23 cellular contexts compared by ENCODE assay signal in genomic region chr20:63843222-63843621, GRCh38. TPM values are rescaled to one million over a fixed set of nuclear protein-coding genes. Genes with fewer than 3 reads are reported as not detected.
A peak's percentile ranks its signal among the peaks of the same experiment; 100 is the strongest.
DNase-seq lines count a peak whose midpoint lies in the region; ATAC-seq and TF ChIP-seq lines count a peak whose summit lies in the region.
"Had no signal": no experiment of that assay in that cellular context is flagged by ENCODE, and none has a peak within 500 bp of the region (broad histone marks: within the 10 kb centered on the region; RNA-seq: fewer than 3 reads in every experiment).

No MANE protein-coding gene starts in this region.

- H3K9me3 Mint-ChIP-seq in glutamatergic neuron (ENCODE audit: unreplicated experiment) (peaks cover 3% of the 10 kb centered on the region), nephron progenitor cell (no peaks in the 10 kb centered on the region)
- H3K9me3 Mint-ChIP-seq: IgD-negative memory B cell had no signal

- no peak for TF ChIP-seq CTCF in glutamatergic neuron (IDR thresholded peaks at IDR 0.05; ENCODE audit: partially characterized antibody, unreplicated experiment)
- no peak for TF ChIP-seq CTCF in nephron progenitor cell (IDR thresholded peaks at IDR 0.05)

- H3K9me3 ChIP-seq in NT2/D1 (ENCODE audit: insufficient read depth, low read length), result no peaks in the 10 kb centered on the region

- no peak overlapping the region for H3K4me3 Mint-ChIP-seq in glutamatergic neuron (ENCODE audit: unreplicated experiment)
- no peak overlapping the region for H3K4me3 Mint-ChIP-seq in nephron progenitor cell
- H3K4me3 Mint-ChIP-seq: CD8-positive, alpha-beta memory T cell; IgD-negative memory B cell had no signal

- no peak for ATAC-seq in GM21576 (IDR thresholded peaks at IDR 0.05; ENCODE audit: unreplicated experiment)
- ATAC-seq: Panc1 had no signal

- DNase-seq in DMS79 (lab: John Stamatoyannopoulos, UW), result peak; percentile 41
- DNase-seq in NT2/D1 (ENCODE audit: low read depth, low spot score), result no peak
- no peak for DNase-seq in glutamatergic neuron
- DNase-seq in nephron progenitor cell, result no peak
- DNase-seq in NCI-H774 (lab: John Stamatoyannopoulos, UW), result no peak
- no peak for DNase-seq in NCI-H187 (lab: John Stamatoyannopoulos, UW)
- DNase-seq: CD8-positive, alpha-beta memory T cell; DMS 273 treated with DMSO at 0.1 percent for 48 hours; GOT3; HCEC 1CT; NCI-H1048; NCI-H1694; NCI-H2081 treated with DMSO at 0.1 percent for 48 hours; NCI-H2171; NCI-H510A treated with DMSO at 0.1 percent for 48 hours; NCI-H748 treated with DMSO at 0.1 percent for 48 hours; SHP77 treated with DMSO at 0.1 percent for 48 hours; T-helper 1 cell had no signal

- H3K36me3 ChIP-seq in NT2/D1 (ENCODE audit: insufficient read depth, insufficient read length, low read length), result no peaks in the 10 kb centered on the region

- H3K4me3 ChIP-seq in NT2/D1 (ENCODE audit: insufficient read length, low read depth), result no peak overlapping the region

- peaks cover 6% of the 10 kb centered on the region for H3K4me1 Mint-ChIP-seq in glutamatergic neuron (ENCODE audit: low read depth, unreplicated experiment)
- peaks cover 44% of the 10 kb centered on the region for H3K4me1 Mint-ChIP-seq in nephron progenitor cell

- peaks cover 25% of the 10 kb centered on the region for H3K4me1 ChIP-seq in NT2/D1 (ENCODE audit: insufficient read depth, insufficient read length)

- H3K27me3 ChIP-seq in NT2/D1 (ENCODE audit: insufficient read depth, insufficient read length), result no peaks in the 10 kb centered on the region

- H3K9ac ChIP-seq in NT2/D1 (ENCODE audit: insufficient read length, low read depth), result peak overlapping the region; percentile 26
- H3K9ac ChIP-seq: KMS-11 had no signal

- H3K36me3 Mint-ChIP-seq in glutamatergic neuron (ENCODE audit: unreplicated experiment) (no peaks in the 10 kb centered on the region), nephron progenitor cell (ENCODE audit: low read depth) (no peaks in the 10 kb centered on the region)
- H3K36me3 Mint-ChIP-seq: IgD-negative memory B cell had no signal

- H3K27ac Mint-ChIP-seq in glutamatergic neuron (ENCODE audit: unreplicated experiment), result peak overlapping the region; percentile 22
- peak overlapping the region; percentile 34 for H3K27ac Mint-ChIP-seq in nephron progenitor cell
- H3K27ac Mint-ChIP-seq: CD8-positive, alpha-beta memory T cell; IgD-negative memory B cell had no signal

- H3K27me3 Mint-ChIP-seq in glutamatergic neuron (ENCODE audit: unreplicated experiment) (peaks cover 9% of the 10 kb centered on the region), nephron progenitor cell (ENCODE audit: low read depth, poor library complexity) (peaks cover 3% of the 10 kb centered on the region)

RNA-seq across cellular contexts. Expression of gene ZBTB46, which starts 12.2 kb away (rescaled TPM):
- total RNA-seq in glutamatergic neuron (ENCODE audit: unreplicated experiment), result 94.4 TPM

RNA-seq across cellular contexts. Expression of gene ABHD16B, which starts 18.1 kb away (rescaled TPM):
- total RNA-seq in glutamatergic neuron (ENCODE audit: unreplicated experiment), result not detected
- total RNA-seq: A673; CD8-positive, alpha-beta memory T cell had no signal

RNA-seq across cellular contexts. Expression of gene TPD52L2, which starts 21.8 kb away (rescaled TPM):
- 109 TPM for total RNA-seq in glutamatergic neuron (ENCODE audit: unreplicated experiment)

RNA-seq across cellular contexts. Expression of gene DNAJC5, which starts 51.7 kb away (rescaled TPM):
- total RNA-seq in glutamatergic neuron (ENCODE audit: unreplicated experiment), result 57.9 TPM
